In the genomic region with DNA sequence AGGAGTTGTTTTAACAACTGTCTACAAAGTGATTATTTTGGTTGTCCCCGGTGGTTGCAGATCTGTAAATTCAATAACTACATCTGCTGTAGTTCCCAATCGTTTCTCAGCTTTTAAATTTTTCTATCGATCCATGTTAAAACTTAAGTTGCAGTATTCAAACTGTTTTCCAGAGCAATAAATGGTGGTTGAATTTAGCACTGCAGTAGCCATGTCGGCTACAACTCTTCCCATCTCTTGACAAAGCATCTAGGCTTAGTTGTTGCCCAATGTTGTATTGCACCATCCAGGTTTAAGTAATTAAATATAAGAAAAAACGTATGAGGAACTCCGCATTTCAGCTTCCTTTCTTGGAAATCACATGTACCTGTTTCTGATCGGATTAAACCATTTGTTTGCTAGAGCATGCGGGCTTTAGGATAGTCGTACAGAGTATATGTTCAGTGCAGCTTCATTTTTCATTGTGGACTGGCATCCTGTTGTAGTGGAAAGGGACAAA, we compare ENCODE assay signal across 8 cellular contexts. TPM values are rescaled to one million over a fixed set of nuclear protein-coding genes. Genes with fewer than 3 reads are reported as not detected.
A peak's percentile ranks its signal among the peaks of the same experiment; 100 is the strongest.
DNase-seq lines count a peak whose midpoint lies in the region; ATAC-seq and TF ChIP-seq lines count a peak whose summit lies in the region.

No MANE protein-coding gene starts in this region.

- H3K4me2 ChIP-seq in BLaER1, result peak overlapping the region; percentile 86

- TF ChIP-seq POLR2A in tibial nerve (IDR thresholded peaks at IDR 0.05), result no peak

- peaks cover 52% of the 10 kb centered on the region for H4K20me1 ChIP-seq in BLaER1

- H3K9ac ChIP-seq in BLaER1, result peak overlapping the region; percentile 86

- H3K9me3 ChIP-seq in BLaER1 (peaks cover 2% of the 10 kb centered on the region; the same call in 1 of the 2 replicates), tibial nerve (no peaks in the 10 kb centered on the region)

- H3K27ac Mint-ChIP-seq in activated naive CD8-positive, alpha-beta T cell treated with anti-CD3 and anti-CD28 coated beads, Interleukin-2, amount 50 U/mL, for 24 hours, result peak overlapping the region; percentile 67

- peaks cover 60% of the 10 kb centered on the region for H3K4me1 Mint-ChIP-seq in activated naive CD8-positive, alpha-beta T cell treated with anti-CD3 and anti-CD28 coated beads, Interleukin-2, amount 50 U/mL, for 24 hours

- peak in 1 of 5 experiments; percentile 34 for TF ChIP-seq CTCF in tibial nerve (IDR thresholded peaks at IDR 0.05)

- no peak for DNase-seq in Jurkat, Clone E6-1 (ENCODE audit: low read depth, low spot score)
- DNase-seq in activated naive CD8-positive, alpha-beta T cell treated with anti-CD3 and anti-CD28 coated beads, Interleukin-2, amount 50 U/mL, for 24 hours, result no peak
- peak; percentile 43 for DNase-seq in left kidney (ENCODE audit: low read depth, low spot score)
- peak in 1 of 2 donors; percentile 50 for DNase-seq in tibial nerve (ENCODE audit: low spot score in 2 of 2)
- no peak for DNase-seq in DMS153 treated with DMSO at 0.1 percent for 48 hours (lab: John Stamatoyannopoulos, UW; ENCODE audit: unreplicated experiment)

- H3K4me1 ChIP-seq in BLaER1 (peaks cover 16% of the 10 kb centered on the region), tibial nerve (peaks cover 0 to 38% (median 2%) of the 10 kb centered on the region in 4 donors)

- peaks cover 17% of the 10 kb centered on the region for H3K36me3 Mint-ChIP-seq in activated naive CD8-positive, alpha-beta T cell treated with anti-CD3 and anti-CD28 coated beads, Interleukin-2, amount 50 U/mL, for 24 hours (ENCODE audit: low read depth)

- no peaks in the 10 kb centered on the region for H3K27me3 Mint-ChIP-seq in activated naive CD8-positive, alpha-beta T cell treated with anti-CD3 and anti-CD28 coated beads, Interleukin-2, amount 50 U/mL, for 24 hours

- no peak for ATAC-seq in activated naive CD8-positive, alpha-beta T cell treated with anti-CD3 and anti-CD28 coated beads, Interleukin-2, amount 50 U/mL, for 24 hours
- no peak for ATAC-seq in GM19467 (IDR thresholded peaks at IDR 0.05; ENCODE audit: unreplicated experiment)
- no peak for ATAC-seq in HG02870 (IDR thresholded peaks at IDR 0.05; ENCODE audit: unreplicated experiment)

- H3K27ac ChIP-seq in BLaER1, result peak overlapping the region; percentile 76; the same call in 1 of the 2 replicates
- H3K27ac ChIP-seq in tibial nerve, result peak overlapping the region in 3 of 4 donors; percentile 91 to 95 (median 93)

- H3K4me3 ChIP-seq in BLaER1 (peak overlapping the region; percentile 86), tibial nerve (peak overlapping the region; percentile 55 to 93 (median 78))
- H3K4me3 ChIP-seq in Jurkat, Clone E6-1 (ENCODE audit: low read length), result peak overlapping the region; percentile 61

- peak in 1 of 2 donors; percentile 43 for TF ChIP-seq EP300 in tibial nerve (IDR thresholded peaks at IDR 0.05)

- H3K27me3 ChIP-seq in BLaER1 (no peaks in the 10 kb centered on the region), tibial nerve (no peaks in the 10 kb centered on the region)

- peak overlapping the region; percentile 85 for H3K4me3 Mint-ChIP-seq in activated naive CD8-positive, alpha-beta T cell treated with anti-CD3 and anti-CD28 coated beads, Interleukin-2, amount 50 U/mL, for 24 hours

- WGBS in tibial nerve, 2 donors, result 22 to 35% methylated on average over 9 of the region's 9 CpGs

- no peaks in the 10 kb centered on the region for H3K9me3 Mint-ChIP-seq in activated naive CD8-positive, alpha-beta T cell treated with anti-CD3 and anti-CD28 coated beads, Interleukin-2, amount 50 U/mL, for 24 hours

- H3K36me3 ChIP-seq in BLaER1 (peaks cover 27% of the 10 kb centered on the region), tibial nerve (peaks cover 0 to 3% (median 0%) of the 10 kb centered on the region in 3 donors)

RNA-seq across cellular contexts. Expression of gene CNIH4, which starts 1.0 kb away (rescaled TPM):
- 74.0 TPM for polyA plus RNA-seq in Jurkat, Clone E6-1 (2012; ENCODE audit: insufficient read depth, insufficient read length)
- 10 to 100 TPM; 20.8 to 65.1 (median 34.6) TPM for total RNA-seq in tibial nerve

RNA-seq across cellular contexts. Expression of gene NVL, which starts 27.7 kb away (rescaled TPM):
- 33.5 TPM for polyA plus RNA-seq in Jurkat, Clone E6-1 (2012; ENCODE audit: insufficient read depth, insufficient read length)
- total RNA-seq in tibial nerve, result 10 to 100 TPM; 15.5 to 41.1 (median 28.3) TPM
